ENCODE assay signal across 25 cellular contexts in genomic region chr5:127699416-127699815, GRCh38. TPM values are rescaled to one million over a fixed set of nuclear protein-coding genes. Genes with fewer than 3 reads are reported as not detected.
"Had no signal": no experiment of that assay in that cellular context is flagged by ENCODE, and none has a peak within 500 bp of the region (broad histone marks: within the 10 kb centered on the region; RNA-seq: fewer than 3 reads in every experiment).

No MANE protein-coding gene starts in this region.

- FAIRE-seq: astrocyte, RCC 7860 had no signal

- H3K4me3 Mint-ChIP-seq: activated B cell treated with CpG ODN at 0.5 μM for 24 hours; activated CD4-positive, alpha-beta T cell treated with anti-CD3 and anti-CD28 coated beads, Interleukin-2, amount 10 ng/mL, durations not matched to agents 24 days and 14 days; activated CD8-positive, alpha-beta memory T cell treated with anti-CD3 and anti-CD28 coated beads, Interleukin-2, amount 10 ng/mL, durations not matched to agents 7 days and 5 days; activated naive CD4-positive, alpha-beta T cell treated with anti-CD3 and anti-CD28 coated beads for 36 hours; activated naive CD8-positive, alpha-beta T cell; activated T-cell treated with anti-CD3 and anti-CD28 coated beads, Interleukin-2, amount 50 U/mL, for 24 hours; brain; T-helper 17 cell had no signal

- H3K36me3 ChIP-seq: SJSA1 had no signal

- ATAC-seq: activated CD8-positive, alpha-beta memory T cell treated with anti-CD3 and anti-CD28 coated beads, Interleukin-2, amount 10 ng/mL, durations not matched to agents 7 days and 5 days; PC-3; T-helper 17 cell had no signal

- H3K36me3 Mint-ChIP-seq: activated CD8-positive, alpha-beta memory T cell treated with anti-CD3 and anti-CD28 coated beads, Interleukin-2, amount 10 ng/mL, durations not matched to agents 7 days and 5 days; activated naive CD8-positive, alpha-beta T cell; brain had no signal

- H3K9me3 Mint-ChIP-seq: activated B cell treated with CpG ODN at 0.5 μM for 24 hours; activated CD4-positive, alpha-beta T cell treated with anti-CD3 and anti-CD28 coated beads, Interleukin-2, amount 10 ng/mL, durations not matched to agents 24 days and 14 days; activated naive CD4-positive, alpha-beta T cell treated with anti-CD3 and anti-CD28 coated beads for 36 hours; activated T-cell treated with anti-CD3 and anti-CD28 coated beads, Interleukin-2, amount 50 U/mL, for 24 hours; brain had no signal

- H3K27ac ChIP-seq: SJSA1 had no signal

- H3K9me3 ChIP-seq: SJSA1 had no signal

- DNase-seq: activated B cell treated with CpG ODN at 0.5 μM for 24 hours; activated CD4-positive, alpha-beta T cell treated with anti-CD3 and anti-CD28 coated beads for 1 hour; activated CD4-positive, alpha-beta T cell treated with anti-CD3 and anti-CD28 coated beads, Interleukin-2, amount 10 ng/mL, durations not matched to agents 24 days and 14 days; activated CD4-positive, alpha-beta T cell treated with anti-CD3 and anti-CD28 coated beads, Interleukin-2, amount 50 U/mL, for 48 hours; activated CD8-positive, alpha-beta memory T cell treated with anti-CD3 and anti-CD28 coated beads, Interleukin-2, amount 10 ng/mL, durations not matched to agents 7 days and 5 days; activated effector memory CD4-positive, alpha-beta T cell treated with anti-CD3 and anti-CD28 coated beads, Interleukin-2, amount 50 U/mL, for 16 hours; activated naive CD4-positive, alpha-beta T cell treated with anti-CD3 and anti-CD28 coated beads for 36 hours; activated T-cell treated with anti-CD3 and anti-CD28 coated beads, Interleukin-2, amount 50 U/mL, for 24 hours; amygdala; MM.1S; NCI-H1105 treated with DMSO at 0.1 percent for 48 hours; NCI-H1436 treated with DMSO at 0.1 percent for 48 hours; NCI-H187; NCI-H2081; NCI-H524; PC-3; SHP77; T-helper 17 cell; T-helper 9 cell had no signal

- H3K4me1 Mint-ChIP-seq: activated B cell treated with CpG ODN at 0.5 μM for 24 hours; activated CD4-positive, alpha-beta T cell treated with anti-CD3 and anti-CD28 coated beads, Interleukin-2, amount 10 ng/mL, durations not matched to agents 24 days and 14 days; T-helper 17 cell had no signal

- H3K27me3 ChIP-seq: SJSA1 had no signal

- H3K4me3 ChIP-seq: SJSA1 had no signal

- H3K27me3 Mint-ChIP-seq: activated CD4-positive, alpha-beta T cell treated with anti-CD3 and anti-CD28 coated beads, Interleukin-2, amount 10 ng/mL, durations not matched to agents 24 days and 14 days; brain had no signal

- H3K27ac Mint-ChIP-seq: activated B cell treated with CpG ODN at 0.5 μM for 24 hours; activated CD4-positive, alpha-beta T cell treated with anti-CD3 and anti-CD28 coated beads, Interleukin-2, amount 10 ng/mL, durations not matched to agents 24 days and 14 days; activated CD8-positive, alpha-beta memory T cell treated with anti-CD3 and anti-CD28 coated beads, Interleukin-2, amount 10 ng/mL, durations not matched to agents 7 days and 5 days; activated naive CD4-positive, alpha-beta T cell treated with anti-CD3 and anti-CD28 coated beads for 36 hours; activated naive CD8-positive, alpha-beta T cell; activated T-cell treated with anti-CD3 and anti-CD28 coated beads, Interleukin-2, amount 50 U/mL, for 24 hours; brain; T-helper 17 cell had no signal

RNA-seq across cellular contexts. Expression of gene CCDC192, which starts 3.8 kb away (rescaled TPM):
- total RNA-seq: activated B cell treated with CpG ODN at 0.5 μM for 24 hours; activated CD4-positive, alpha-beta T cell treated with anti-CD3 and anti-CD28 coated beads, Interleukin-2, amount 10 ng/mL, durations not matched to agents 24 days and 14 days; activated CD8-positive, alpha-beta memory T cell treated with anti-CD3 and anti-CD28 coated beads, Interleukin-2, amount 10 ng/mL, durations not matched to agents 7 days and 5 days; activated naive CD4-positive, alpha-beta T cell treated with anti-CD3 and anti-CD28 coated beads for 36 hours; astrocyte; cardiac septum; PC-3; SJSA1 had no signal

RNA-seq across cellular contexts. Expression of gene CTXN3, which starts 50.5 kb away (rescaled TPM):
- total RNA-seq: activated B cell treated with CpG ODN at 0.5 μM for 24 hours; activated CD4-positive, alpha-beta T cell treated with anti-CD3 and anti-CD28 coated beads, Interleukin-2, amount 10 ng/mL, durations not matched to agents 24 days and 14 days; activated CD8-positive, alpha-beta memory T cell treated with anti-CD3 and anti-CD28 coated beads, Interleukin-2, amount 10 ng/mL, durations not matched to agents 7 days and 5 days; activated naive CD4-positive, alpha-beta T cell treated with anti-CD3 and anti-CD28 coated beads for 36 hours; astrocyte; cardiac septum; PC-3; SJSA1; T-helper 17 cell had no signal
